ENCODE assay signal across 8 cellular contexts in genomic region chr12:6295187-6295811, GRCh38. TPM values are rescaled to one million over a fixed set of nuclear protein-coding genes. Genes with fewer than 3 reads are reported as not detected.
DNase-seq lines count a peak whose midpoint lies in the region; ATAC-seq lines count a peak whose summit lies in the region.

No MANE protein-coding gene starts in this region.

- peak overlapping the region; percentile 28 for H3K27ac Mint-ChIP-seq in activated naive CD8-positive, alpha-beta T cell
- H3K27ac Mint-ChIP-seq in activated naive CD8-positive, alpha-beta T cell treated with anti-CD3 and anti-CD28 coated beads for 36 hours: no peak overlapping the region

- no peak overlapping the region for H3K4me3 Mint-ChIP-seq in activated naive CD8-positive, alpha-beta T cell
- H3K4me3 Mint-ChIP-seq in activated naive CD8-positive, alpha-beta T cell treated with anti-CD3 and anti-CD28 coated beads for 36 hours: no peak overlapping the region

- in situ Hi-C loops in KBM-7 (cut with MboI; ENCODE audit: low pct_unique_long_range_greater_than_20kb, low sequenced_read_pairs): no loop called here

- no peaks in the 10 kb centered on the region for H3K36me3 Mint-ChIP-seq in activated naive CD8-positive, alpha-beta T cell
- H3K36me3 Mint-ChIP-seq in activated naive CD8-positive, alpha-beta T cell treated with anti-CD3 and anti-CD28 coated beads for 36 hours: no peaks in the 10 kb centered on the region

- no peaks in the 10 kb centered on the region for H3K9me3 Mint-ChIP-seq in activated naive CD8-positive, alpha-beta T cell (ENCODE audit: low read depth)
- no peaks in the 10 kb centered on the region for H3K9me3 Mint-ChIP-seq in activated naive CD8-positive, alpha-beta T cell treated with anti-CD3 and anti-CD28 coated beads for 36 hours

- no peak for DNase-seq in activated naive CD8-positive, alpha-beta T cell treated with anti-CD3 and anti-CD28 coated beads for 36 hours
- DNase-seq in astrocyte of the hippocampus (ENCODE audit: low read depth, low spot score): peak; percentile 87
- peak; percentile 70 for DNase-seq in kidney glomerular epithelial cell (lab: John Stamatoyannopoulos, UW)
- DNase-seq in KBM-7: no peak

- H3K4me1 Mint-ChIP-seq in activated naive CD8-positive, alpha-beta T cell (ENCODE audit: low read depth): no peaks in the 10 kb centered on the region
- H3K4me1 Mint-ChIP-seq in activated naive CD8-positive, alpha-beta T cell treated with anti-CD3 and anti-CD28 coated beads for 36 hours: no peaks in the 10 kb centered on the region

- H3K27me3 Mint-ChIP-seq in activated naive CD8-positive, alpha-beta T cell: no peaks in the 10 kb centered on the region
- H3K27me3 Mint-ChIP-seq in activated naive CD8-positive, alpha-beta T cell treated with anti-CD3 and anti-CD28 coated beads for 36 hours: peaks cover 4% of the 10 kb centered on the region

- ATAC-seq in GM18873 (IDR thresholded peaks at IDR 0.05; ENCODE audit: low FRiP score, unreplicated experiment) (no peak), GM18502 (IDR thresholded peaks at IDR 0.05; ENCODE audit: poor library complexity, unreplicated experiment) (no peak), HG03039 (IDR thresholded peaks at IDR 0.05; ENCODE audit: unreplicated experiment) (no peak)

RNA-seq across cellular contexts. Expression of gene PLEKHG6, which starts 15.2 kb away (rescaled TPM):
- under 1 TPM; 0.10 to 0.52 TPM for total RNA-seq in activated naive CD8-positive, alpha-beta T cell treated with anti-CD3 and anti-CD28 coated beads for 36 hours

RNA-seq across cellular contexts. Expression of gene TNFRSF1A, which starts 46.6 kb away (rescaled TPM):
- total RNA-seq in activated naive CD8-positive, alpha-beta T cell treated with anti-CD3 and anti-CD28 coated beads for 36 hours: 10 to 100 TPM; 44.8 to 49.1 TPM

Comparison
In these comparisons a context has a peak if more than half of its experiments do, and no peak if none do; other contexts are left out.
1. DNase-seq: peak in astrocyte of the hippocampus (single experiment) and kidney glomerular epithelial cell (single experiment); none in activated naive CD8-positive, alpha-beta T cell treated with anti-CD3 and anti-CD28 coated beads for 36 hours (single experiment) and KBM-7 (single experiment).